In genomic region chr20:4229415-4229814, GRCh38 we compare ENCODE assay signal across 30 cellular contexts. TPM values are rescaled to one million over a fixed set of nuclear protein-coding genes. Genes with fewer than 3 reads are reported as not detected.
DNase-seq lines count a peak whose midpoint lies in the region; ATAC-seq, FAIRE-seq and TF ChIP-seq lines count a peak whose summit lies in the region.
"Had no signal": no experiment of that assay in that cellular context is flagged by ENCODE, and none has a peak within 500 bp of the region (broad histone marks: within the 10 kb centered on the region; RNA-seq: fewer than 3 reads in every experiment).

No MANE protein-coding gene starts in this region.

- H3K27me3 ChIP-seq in HepG2 (ENCODE audit: control insufficient read depth in 1 of 2, insufficient read depth in 2 of 2, low read length in 2 of 2) (no peaks in the 10 kb centered on the region), right lobe of liver (no peaks in the 10 kb centered on the region), IMR-90 (ENCODE audit: control insufficient read depth, insufficient read depth, low read length) (no peaks in the 10 kb centered on the region), GM23338 (ENCODE audit: insufficient read depth) (no peaks in the 10 kb centered on the region)
- H3K27me3 ChIP-seq: BLaER1 had no signal

- dilution Hi-C loops in IMR-90 (cut with HindIII; ENCODE audit: low sequenced_read_pairs, unreplicated experiment): no loop called here

- no peak overlapping the region for H3K4ac ChIP-seq in IMR-90 (ENCODE audit: low read depth, low read length)

- H3K9me3 ChIP-seq in HepG2 (ENCODE audit: low read length): peaks cover 7% of the 10 kb centered on the region; the same call in 1 of the 2 replicates
- no peaks in the 10 kb centered on the region for H3K9me3 ChIP-seq in right lobe of liver
- no peaks in the 10 kb centered on the region for H3K9me3 ChIP-seq in IMR-90 (ENCODE audit: control insufficient read depth, insufficient read depth, low read length)
- H3K9me3 ChIP-seq: BE2C, BLaER1 had no signal

- no peaks in the 10 kb centered on the region for H3K9me2 ChIP-seq in GM23338 (ENCODE audit: insufficient read depth)

- H3K9ac ChIP-seq in HepG2 (ENCODE audit: insufficient read depth, low read depth, low read length) (no peak overlapping the region), IMR-90 (ENCODE audit: low read depth, low read length) (no peak overlapping the region)
- H3K9ac ChIP-seq: BLaER1 had no signal

- H3K79me2 ChIP-seq in HepG2 (ENCODE audit: insufficient read depth, low read length) (no peaks in the 10 kb centered on the region), GM23338 (replicated peaks; ENCODE audit: insufficient read depth) (no peaks in the 10 kb centered on the region)

- no peak overlapping the region for H2AFZ ChIP-seq in HepG2 (ENCODE audit: low read length)
- H2AFZ ChIP-seq in IMR-90 (replicated peaks; ENCODE audit: low read length, poor library complexity): no peak overlapping the region
- H2AFZ ChIP-seq in GM23338: no peak overlapping the region

- CTCF ChIA-PET in HepG2 (lab: Yijun Ruan, JAX; ENCODE audit: low intra/inter-chr PET ratio, low total read pairs) (no interaction called here), IMR-90 (lab: Yijun Ruan, JAX) (no interaction called here)

- peaks cover 22% of the 10 kb centered on the region for H3K9me1 ChIP-seq in IMR-90 (ENCODE audit: insufficient read depth, low read length)

- H3K27me3 Mint-ChIP-seq in chondrocyte (ENCODE audit: low read depth) (peaks cover 6% of the 10 kb centered on the region), GM23338 (ENCODE audit: insufficient read depth, low read depth, poor library complexity) (no peaks in the 10 kb centered on the region)
- H3K27me3 Mint-ChIP-seq: CD4-positive, CD25-positive, alpha-beta regulatory T cell had no signal

- no peak overlapping the region for H2BK15ac ChIP-seq in IMR-90 (ENCODE audit: low read depth, low read length)

- no peak overlapping the region for H3K23ac ChIP-seq in IMR-90 (ENCODE audit: low read depth, low read length)

- H2BK5ac ChIP-seq in IMR-90 (ENCODE audit: low read depth, low read length, poor library complexity, severe bottlenecking): no peak overlapping the region

- WGBS in HepG2 (ENCODE audit: low lambda C conversion rate): 36% methylated on average over 7 of the region's 7 CpGs
- 59% methylated on average over 7 of the region's 7 CpGs for WGBS in right lobe of liver (ENCODE audit: insufficient coverage, low coverage, low lambda C conversion rate, missing lambda C conversion rate)
- WGBS in IMR-90 (ENCODE audit: extremely low coverage in 2 of 2, insufficient read length in 1 of 2), 2 experiments: 94% methylated on average over 3 of the region's 7 CpGs; no CpG with 5 or more reads in 1 of the 2 experiments

- H3K4me2 ChIP-seq in HepG2 (ENCODE audit: low read depth, low read length) (no peak overlapping the region), IMR-90 (ENCODE audit: low read depth, low read length) (no peak overlapping the region), GM23338 (no peak overlapping the region)
- H3K4me2 ChIP-seq: A549, BLaER1 had no signal

- H2BK120ac ChIP-seq in IMR-90 (ENCODE audit: low read depth, low read length): no peak overlapping the region

- POLR2A ChIA-PET in HepG2 (lab: Yijun Ruan, JAX): interaction anchor here (1.5 kb wide), 1 partner anchor 16 kb away, joined by 3 read pairs; no protein-coding TSS in a partner anchor
- POLR2A ChIA-PET in IMR-90 (lab: Charles Lee; ENCODE audit: unreplicated experiment): no interaction called here

- peaks cover 41% of the 10 kb centered on the region for H3K4me1 ChIP-seq in HepG2 (ENCODE audit: insufficient read depth, low read length)
- no peaks in the 10 kb centered on the region for H3K4me1 ChIP-seq in right lobe of liver
- peaks cover 17% of the 10 kb centered on the region for H3K4me1 ChIP-seq in IMR-90 (ENCODE audit: control insufficient read depth, insufficient read depth, low read length)
- H3K4me1 ChIP-seq in GM23338 (ENCODE audit: insufficient read depth): no peaks in the 10 kb centered on the region
- H3K4me1 ChIP-seq: BE2C, BLaER1 had no signal

- H3K4me1 Mint-ChIP-seq in chondrocyte (ENCODE audit: low read depth) (no peaks in the 10 kb centered on the region), GM23338 (peaks cover 4% of the 10 kb centered on the region)
- H3K4me1 Mint-ChIP-seq: CD14-positive monocyte; CD4-positive, alpha-beta memory T cell; CD4-positive, CD25-positive, alpha-beta regulatory T cell; CD8-positive, alpha-beta memory T cell had no signal

- H3K4me3 Mint-ChIP-seq in chondrocyte (ENCODE audit: unreplicated experiment): no peak overlapping the region
- no peak overlapping the region for H3K4me3 Mint-ChIP-seq in GM23338
- H3K4me3 Mint-ChIP-seq: CD14-positive monocyte; CD4-positive, alpha-beta memory T cell; CD4-positive, CD25-positive, alpha-beta regulatory T cell; CD8-positive, alpha-beta memory T cell had no signal

- DNase-seq in HepG2 (ENCODE audit: low spot score): no peak
- DNase-seq in right lobe of liver: no peak
- DNase-seq in IMR-90: no peak
- DNase-seq in chondrocyte (ENCODE audit: low spot score): peak; percentile 21
- DNase-seq in GM23338 (ENCODE audit: low spot score): no peak
- DNase-seq in GM19240 (ENCODE audit: insufficient read length, low spot score): no peak
- no peak for DNase-seq in activated effector memory CD4-positive, alpha-beta T cell treated with anti-CD3 and anti-CD28 coated beads, Interleukin-2, amount 50 U/mL, for 16 hours
- DNase-seq: ACHN; BE2C; C1 segment of cervical spinal cord; CD4-positive, alpha-beta memory T cell; CD4-positive, CD25-positive, alpha-beta regulatory T cell; CD8-positive, alpha-beta memory T cell; COR-L47; DMS 273 treated with DMSO at 0.1 percent for 48 hours; DMS153; DMS53; DMS79; DND-41; EL; GDM1 had no signal

- H3K36me3 ChIP-seq in HepG2 (replicated peaks in 1 of 2; ENCODE audit: control insufficient read depth in 1 of 2, insufficient read depth in 2 of 2, low read length in 2 of 2): no peaks in the 10 kb centered on the region
- H3K36me3 ChIP-seq in right lobe of liver: no peaks in the 10 kb centered on the region
- no peaks in the 10 kb centered on the region for H3K36me3 ChIP-seq in IMR-90 (ENCODE audit: control insufficient read depth, insufficient read depth, low read length)
- H3K36me3 ChIP-seq in GM23338 (ENCODE audit: insufficient read depth): no peaks in the 10 kb centered on the region
- H3K36me3 ChIP-seq: BE2C, BLaER1 had no signal

- no peak overlapping the region for H3K14ac ChIP-seq in IMR-90 (replicated peaks; ENCODE audit: low read depth, low read length)

- no peaks in the 10 kb centered on the region for H3F3A ChIP-seq in GM23338 (replicated peaks; ENCODE audit: low read depth)

- H4K20me1 ChIP-seq in HepG2 (ENCODE audit: insufficient read depth, low read length) (no peaks in the 10 kb centered on the region), IMR-90 (ENCODE audit: insufficient read depth, low read length) (peaks cover 10% of the 10 kb centered on the region; the same call in 1 of the 2 replicates), GM23338 (replicated peaks; ENCODE audit: insufficient read depth) (no peaks in the 10 kb centered on the region)
- H4K20me1 ChIP-seq: BLaER1 had no signal

- no peak for TF ChIP-seq RAD21 in HepG2 (CRISPR knock-in tag; IDR thresholded peaks at IDR 0.05)
- no peak for TF ChIP-seq RAD21 in IMR-90 (IDR thresholded peaks at IDR 0.05; ENCODE audit: low read length)

- H3K18ac ChIP-seq in IMR-90 (ENCODE audit: low read depth, low read length): no peak overlapping the region

- H3K36me3 Mint-ChIP-seq in chondrocyte (ENCODE audit: low read depth) (no peaks in the 10 kb centered on the region), GM23338 (ENCODE audit: low read depth) (no peaks in the 10 kb centered on the region)
- H3K36me3 Mint-ChIP-seq: CD14-positive monocyte; CD4-positive, alpha-beta memory T cell; CD4-positive, CD25-positive, alpha-beta regulatory T cell; CD8-positive, alpha-beta memory T cell had no signal

- intact Hi-C loops in HepG2 (cut with micrococcal nuclease; ENCODE audit: unreplicated experiment) (no loop called here), right lobe of liver (cut with DNase I) (no loop called here), IMR-90 (cut with micrococcal nuclease) (no loop called here)

- H3K79me1 ChIP-seq in IMR-90 (ENCODE audit: low read depth in 1 of 2, low read length in 2 of 2): peaks cover 0 to 10% of the 10 kb centered on the region in 2 experiments; a peak in 1 of 4 replicates

- H2AK5ac ChIP-seq in IMR-90 (ENCODE audit: low read depth, low read length): peak overlapping the region; percentile 10; the same call in 1 of the 2 replicates

- H2BK20ac ChIP-seq in IMR-90 (ENCODE audit: low read depth, low read length): no peak overlapping the region

- no peak for TF ChIP-seq CTCF in HepG2 (CRISPR knock-in tag; IDR thresholded peaks at IDR 0.05)
- TF ChIP-seq CTCF in right lobe of liver (IDR thresholded peaks at IDR 0.05): no peak
- TF ChIP-seq CTCF in IMR-90 (conservative IDR thresholded peaks at IDR 0.05; ENCODE audit: low read depth, low read length): no peak
- TF ChIP-seq CTCF in chondrocyte (IDR thresholded peaks at IDR 0.05): no peak
- no peak for TF ChIP-seq CTCF in GM23338 (conservative IDR thresholded peaks at IDR 0.05; ENCODE audit: low read depth in 2 of 2)

- TF ChIP-seq EP300 in HepG2 (IDR thresholded peaks at IDR 0.05; ENCODE audit: low read depth in 2 of 2, low read length in 2 of 2): no peak
- no peak for TF ChIP-seq EP300 in HepG2 (CRISPR knock-in tag; IDR thresholded peaks at IDR 0.05; ENCODE audit: borderline replicate concordance)

- H3K9me3 Mint-ChIP-seq in chondrocyte (ENCODE audit: low read depth) (peaks cover 3% of the 10 kb centered on the region), GM23338 (no peaks in the 10 kb centered on the region)
- H3K9me3 Mint-ChIP-seq: CD4-positive, alpha-beta memory T cell; CD4-positive, CD25-positive, alpha-beta regulatory T cell had no signal

- H3K27ac ChIP-seq in HepG2 (ENCODE audit: extremely low read length, insufficient read depth, low read length) (no peak overlapping the region), right lobe of liver (no peak overlapping the region), IMR-90 (ENCODE audit: insufficient read depth, low read length) (no peak overlapping the region), GM23338 (ENCODE audit: low read depth) (no peak overlapping the region)
- H3K27ac ChIP-seq: 22Rv1, BLaER1 had no signal

- H3K27ac Mint-ChIP-seq in chondrocyte (ENCODE audit: unreplicated experiment) (no peak overlapping the region), GM23338 (no peak overlapping the region)
- H3K27ac Mint-ChIP-seq: CD14-positive monocyte; CD4-positive, alpha-beta memory T cell; CD4-positive, CD25-positive, alpha-beta regulatory T cell; CD8-positive, alpha-beta memory T cell had no signal

- H3K56ac ChIP-seq in IMR-90 (ENCODE audit: extremely low read depth, insufficient read depth, low read length): no peak overlapping the region

- no peak for FAIRE-seq in HepG2 (lab: Jason Lieb, UNC)
- FAIRE-seq: A549, GM12878, GM12892, GM18507 had no signal

- in situ Hi-C loops in HepG2 (cut with HindIII; ENCODE audit: extremely low pct_ligation_motif_present, low pct_unique_long_range_greater_than_20kb) (no loop called here), IMR-90 (cut with MboI; ENCODE audit: low sequenced_read_pairs) (no loop called here)

- TF ChIP-seq POLR2A in HepG2 (IDR thresholded peaks at IDR 0.05; ENCODE audit: insufficient read depth in 1 of 2, low read depth in 2 of 2, low read length in 2 of 2): no peak
- TF ChIP-seq POLR2A in right lobe of liver (IDR thresholded peaks at IDR 0.05): no peak
- no peak for TF ChIP-seq POLR2A in IMR-90 (IDR thresholded peaks at IDR 0.05; ENCODE audit: low read depth, low read length)

- BruUV-seq in HepG2 (replicated peaks; lab: Mats Ljungman, UMichigan) (no TSS peak), IMR-90 (replicated peaks; lab: Mats Ljungman, UMichigan) (no TSS peak)

- ATAC-seq in HepG2 (no peak), right lobe of liver (no peak), IMR-90 (ENCODE audit: low read depth) (no peak), GM23338 (no peak)
- ATAC-seq: A549, GM12878 had no signal

- no peak overlapping the region for H4K5ac ChIP-seq in IMR-90 (ENCODE audit: low read depth, low read length)

- H4K8ac ChIP-seq in IMR-90 (ENCODE audit: low read depth in 2 of 2, low read length in 2 of 2): no peak overlapping the region

- H2AK9ac ChIP-seq in IMR-90 (replicated peaks; ENCODE audit: low read depth, low read length, poor library complexity): no peak overlapping the region

- H3K4me3 ChIP-seq in HepG2 (replicated peaks in 1 of 3; ENCODE audit: insufficient read depth in 1 of 3, low read depth in 2 of 3, low read length in 3 of 3) (no peak overlapping the region), right lobe of liver (no peak overlapping the region), IMR-90 (ENCODE audit: insufficient read depth, low read depth, low read length) (no peak overlapping the region), GM23338 (no peak overlapping the region)
- H3K4me3 ChIP-seq: A549, BLaER1, GM12878 had no signal

- H4K91ac ChIP-seq in IMR-90 (ENCODE audit: insufficient read depth, low read depth, low read length): no peak overlapping the region

RNA-seq across cellular contexts. Expression of gene ADRA1D, which starts 19.7 kb away (rescaled TPM):
- 0.07 TPM in 1 of 2 replicates, not detected in the other for total RNA-seq in HepG2 (2016; rRNA removed; fragmentation: Illumina TruSeq; extraction: Trizol)
- total RNA-seq in HepG2 (2016; cell fraction: cytosol; rRNA removed; fragmentation: Illumina TruSeq; extraction: Trizol; ENCODE audit: low read depth): not detected in 2 replicates
- total RNA-seq in HepG2 (2016; cell fraction: insoluble cytoplasmic fraction; rRNA removed; fragmentation: Illumina TruSeq; extraction: Trizol): 0.17 TPM in 1 of 2 replicates, not detected in the other
- 0.09 TPM in 1 of 2 replicates, not detected in the other for total RNA-seq in HepG2 (2016; cell fraction: membrane; rRNA removed; fragmentation: Illumina TruSeq; extraction: Trizol)
- 0.13 TPM in 1 of 2 replicates, not detected in the other for total RNA-seq in HepG2 (2016; cell fraction: nucleus; rRNA removed; fragmentation: Illumina TruSeq; extraction: Trizol)
- polyA plus RNA-seq in HepG2 (2011; rRNA removed): 0.09 and 0.13 TPM in 2 replicates
- polyA plus RNA-seq in HepG2 (2011; cell fraction: cytosol; rRNA removed): 0.06 and 0.24 TPM in 2 replicates
- 0.26 and 0.45 TPM in 2 replicates for polyA plus RNA-seq in HepG2 (2011; cell fraction: nucleus; rRNA removed)
- 0.24 TPM in 1 of 2 replicates, not detected in the other for polyA plus RNA-seq in HepG2 (2012)
- 0.03 TPM in 1 of 2 replicates, not detected in the other for polyA plus RNA-seq in HepG2 (2016; cell fraction: cytosol; fragmentation: Illumina TruSeq; extraction: Trizol; ENCODE audit: low read depth)
- polyA plus RNA-seq in HepG2 (2016; cell fraction: insoluble cytoplasmic fraction; fragmentation: Illumina TruSeq; extraction: Trizol; ENCODE audit: low read depth): 0.19 TPM in 1 of 2 replicates, not detected in the other
- polyA plus RNA-seq in HepG2 (2016; cell fraction: membrane; fragmentation: Illumina TruSeq; extraction: Trizol; ENCODE audit: low read depth): 0.07 TPM in 1 of 2 replicates, not detected in the other
- 0.33 and 0.37 TPM in 2 replicates for polyA plus RNA-seq in HepG2 (2016; cell fraction: nucleus; fragmentation: Illumina TruSeq; extraction: Trizol; ENCODE audit: insufficient read depth, low read depth)
- polyA minus RNA-seq in HepG2 (2011; rRNA and poly(A)+ RNA removed; ENCODE audit: low replicate concordance): 0.50 TPM in 1 of 2 replicates, not detected in the other
- not detected in 2 replicates for polyA minus RNA-seq in HepG2 (2011; cell fraction: cytosol; rRNA and poly(A)+ RNA removed)
- 0.26 and 0.62 TPM in 2 replicates for polyA minus RNA-seq in HepG2 (2011; cell fraction: nucleus; rRNA and poly(A)+ RNA removed)
- under 1 TPM in 1 of 6 experiments, not detected in 5; 0.18 TPM for total RNA-seq in right lobe of liver
- total RNA-seq in IMR-90 (2012; rRNA removed): under 0.01 and 0.28 TPM in 2 replicates
- 1.4 and 1.8 TPM in 2 replicates for polyA plus RNA-seq in IMR-90 (2012; rRNA removed)
- polyA plus RNA-seq in IMR-90 (2012; cell fraction: cytosol; rRNA removed): 0.55 and 1.3 TPM in 2 replicates
- polyA plus RNA-seq in IMR-90 (2012; cell fraction: nucleus; rRNA removed; ENCODE audit: low replicate concordance): 0.36 and 1.1 TPM in 2 replicates
- total RNA-seq in chondrocyte: not detected in 3 replicates
- total RNA-seq in GM23338 (2014; rRNA removed; shearing (Covaris generic)): 0.16 and 0.28 TPM in 2 replicates
- 0.31 TPM in 1 of 2 replicates, not detected in the other for polyA plus RNA-seq in GM23338 (2016; fragmentation: Nextera tagmentation; extraction: Ambion mirVana)
- total RNA-seq: CD4-positive, alpha-beta memory T cell; CD4-positive, CD25-positive, alpha-beta regulatory T cell; CD8-positive, alpha-beta memory T cell; Daoy; G401 had no signal
- polyA plus RNA-seq: CD14-positive monocyte; CD4-positive, alpha-beta memory T cell; CD4-positive, CD25-positive, alpha-beta regulatory T cell; CD8-positive, alpha-beta memory T cell had no signal
